In the genomic region with DNA sequence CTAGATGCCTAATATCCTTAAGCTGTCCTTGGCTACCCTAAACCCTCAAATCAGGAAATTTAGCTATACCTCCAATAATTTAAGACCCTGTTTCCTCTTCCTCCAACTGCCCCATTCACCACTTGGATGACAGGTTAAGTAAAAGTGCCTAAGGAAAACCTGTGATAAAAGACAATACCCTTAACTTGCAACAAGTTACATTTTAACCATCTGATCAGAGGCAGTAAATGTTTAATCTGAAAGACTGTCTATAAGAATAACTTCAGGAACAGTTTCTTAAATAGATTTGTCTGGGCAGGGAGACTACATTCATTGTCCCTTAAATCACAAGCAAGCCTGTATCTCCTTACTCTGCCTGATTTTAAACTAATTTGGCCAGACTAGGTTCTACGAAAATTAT, we compare ENCODE assay signal across 28 cellular contexts.
DNase-seq lines count a peak whose midpoint lies in the region; ATAC-seq, FAIRE-seq and TF ChIP-seq lines count a peak whose summit lies in the region.
"Had no signal": no experiment of that assay in that cellular context is flagged by ENCODE, and none has a peak within 500 bp of the region (broad histone marks: within the 10 kb centered on the region; RNA-seq: fewer than 3 reads in every experiment).

No MANE protein-coding gene starts in this region.

- no peak for TF ChIP-seq CTCF in kidney (IDR thresholded peaks at IDR 0.05; ENCODE audit: borderline replicate concordance, extremely low read depth, insufficient read depth)
- no peak for TF ChIP-seq CTCF in thyroid gland (IDR thresholded peaks at IDR 0.05)

- no peaks in the 10 kb centered on the region for H3K36me3 ChIP-seq in kidney (ENCODE audit: control insufficient read depth in 1 of 2, insufficient read depth in 2 of 2, low read length in 2 of 2)
- no peaks in the 10 kb centered on the region for H3K36me3 ChIP-seq in mucosa of rectum (ENCODE audit: control insufficient read depth in 2 of 2, insufficient read depth in 2 of 2, low read length in 2 of 2)
- H3K36me3 ChIP-seq in thyroid gland: no peaks in the 10 kb centered on the region
- H3K36me3 ChIP-seq: adrenal gland, heart left ventricle, left lung had no signal

- TF ChIP-seq POLR2A in thyroid gland (IDR thresholded peaks at IDR 0.05): no peak

- H3K9ac ChIP-seq in kidney (ENCODE audit: low read length in 2 of 2) (no peak overlapping the region), mucosa of rectum (ENCODE audit: low read depth in 1 of 2, low read length in 2 of 2) (peak overlapping the region; percentile 21 to 49)
- H3K9ac ChIP-seq: SK-N-SH had no signal

- no peak for ATAC-seq in GM18867 (IDR thresholded peaks at IDR 0.05; ENCODE audit: unreplicated experiment)
- ATAC-seq: heart left ventricle; K562; left lung; naive thymus-derived CD8-positive, alpha-beta T cell; T-helper 17 cell had no signal

- H3K27ac ChIP-seq in kidney (ENCODE audit: low read depth in 2 of 2, low read length in 2 of 2) (no peak overlapping the region), mucosa of rectum (ENCODE audit: low read depth in 2 of 2, low read length in 2 of 2) (peak overlapping the region; percentile 71 to 77), thyroid gland (peak overlapping the region in 1 of 3 donors; percentile 15)
- H3K27ac ChIP-seq: adrenal gland, left lung had no signal

- 70 to 77% methylated on average over 1 of the region's 1 CpG for WGBS in thyroid gland, 2 donors

- peak; percentile 2 for DNase-seq in DMS53 (lab: John Stamatoyannopoulos, UW)
- DNase-seq in DMS53 treated with DMSO at 0.1 percent for 48 hours (lab: John Stamatoyannopoulos, UW; ENCODE audit: unreplicated experiment): no peak
- DNase-seq in kidney: no peak
- no peak for DNase-seq in GM19239 (ENCODE audit: insufficient read length, low spot score)
- DNase-seq in thyroid gland: no peak
- DNase-seq in effector CD4-positive, alpha-beta T cell: no peak
- DNase-seq: 8988T; activated CD4-positive, alpha-beta memory T cell treated with anti-CD3 and anti-CD28 coated beads for 36 hours; activated CD4-positive, CD25-positive, alpha-beta regulatory T cell treated with anti-CD3 and anti-CD28 coated beads, Interleukin-2, amount 50 U/mL, for 72 hours; activated CD8-positive, alpha-beta memory T cell treated with anti-CD3 and anti-CD28 coated beads, Interleukin-2, amount 50 U/mL, for 4 hours; activated naive CD4-positive, alpha-beta T cell treated with anti-CD3 and anti-CD28 coated beads for 36 hours; adrenal gland; CD4-positive, CD25-positive, alpha-beta regulatory T cell; effector memory CD4-positive, alpha-beta T cell; H9; heart left ventricle; left lung; naive thymus-derived CD8-positive, alpha-beta T cell; NCI-H1417 treated with DMSO at 0.1 percent for 48 hours; NCI-H2081; NCI-H774; occipital lobe; SK-N-SH; stimulated activated CD4-positive, alpha-beta T cell treated with anti-CD3 and anti-CD28 coated beads, Interleukin-2, amount 100 ng/mL, for 48 hours; T-helper 17 cell had no signal

- FAIRE-seq in kidney (lab: Jason Lieb, UNC) (peak; percentile 50), GM19239 (lab: Jason Lieb, UNC) (no peak)
- FAIRE-seq: K562 had no signal

- intact Hi-C loops in kidney (cut with DNase I) (no loop called here), thyroid gland (cut with DNase I) (no loop called here)

- H3K4me1 ChIP-seq in kidney (ENCODE audit: control insufficient read depth in 1 of 2, insufficient read depth in 1 of 2, low read depth in 1 of 2, low read length in 2 of 2): no peaks in the 10 kb centered on the region
- H3K4me1 ChIP-seq in mucosa of rectum (ENCODE audit: control insufficient read depth in 2 of 2, insufficient read depth in 2 of 2, low read length in 2 of 2): peaks cover 20 to 29% of the 10 kb centered on the region in 2 donors
- H3K4me1 ChIP-seq in thyroid gland: peaks cover 31 to 33% of the 10 kb centered on the region in 2 donors
- H3K4me1 ChIP-seq: left lung had no signal

- no peaks in the 10 kb centered on the region for H3K9me3 ChIP-seq in kidney (ENCODE audit: control insufficient read depth in 1 of 2, low read length in 2 of 2)
- H3K9me3 ChIP-seq in mucosa of rectum (ENCODE audit: control insufficient read depth in 2 of 2, low read length in 2 of 2): no peaks in the 10 kb centered on the region
- H3K9me3 ChIP-seq in thyroid gland: no peaks in the 10 kb centered on the region
- H3K9me3 ChIP-seq: adrenal gland, heart left ventricle, left lung, SK-N-SH had no signal

- H3K27me3 ChIP-seq in mucosa of rectum (ENCODE audit: control insufficient read depth in 2 of 2, insufficient read depth in 2 of 2, low read length in 2 of 2) (no peaks in the 10 kb centered on the region), thyroid gland (no peaks in the 10 kb centered on the region)
- H3K27me3 ChIP-seq: adrenal gland, heart left ventricle, left lung had no signal

- H3K4me3 ChIP-seq in kidney (ENCODE audit: low read length in 2 of 2): no peak overlapping the region
- peak overlapping the region in 1 of 2 donors; percentile 57 for H3K4me3 ChIP-seq in mucosa of rectum (ENCODE audit: low read length in 2 of 2)
- H3K4me3 ChIP-seq in thyroid gland (replicated peaks in 1 of 3): no peak overlapping the region
- H3K4me3 ChIP-seq: adrenal gland, heart left ventricle, K562, left lung had no signal

Comparison
In these comparisons a context has a peak if more than half of its experiments do, and no peak if none do; other contexts are left out.
1. H3K27ac ChIP-seq: peak in mucosa of rectum (2 of 2); none in kidney (0 of 2).
2. H3K9ac ChIP-seq: peak in mucosa of rectum (2 of 2); none in kidney (0 of 2).